17 cellular contexts compared by ENCODE assay signal in the genomic region with DNA sequence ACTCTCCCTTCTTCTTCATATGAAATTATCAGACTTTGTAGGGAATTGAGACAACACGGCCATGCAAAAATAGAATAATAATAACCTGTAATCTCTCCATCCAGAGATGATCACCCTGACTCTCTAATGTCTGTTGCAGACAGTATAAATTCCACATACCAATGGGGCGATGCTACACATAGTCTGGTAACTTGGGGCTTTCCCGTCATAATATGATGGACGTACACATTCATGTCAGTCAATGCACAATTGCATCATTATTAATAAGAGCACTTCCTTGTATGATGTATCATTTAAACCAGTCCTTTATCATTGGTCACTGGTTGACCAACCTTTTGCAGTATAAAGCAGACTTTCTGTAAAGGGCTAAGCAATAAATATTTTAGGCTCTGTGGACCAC. TPM values are rescaled to one million over a fixed set of nuclear protein-coding genes. Genes with fewer than 3 reads are reported as not detected.
A peak's percentile ranks its signal among the peaks of the same experiment; 100 is the strongest.
DNase-seq lines count a peak whose midpoint lies in the region; TF ChIP-seq lines count a peak whose summit lies in the region.
"Had no signal": no experiment of that assay in that cellular context is flagged by ENCODE, and none has a peak within 500 bp of the region (broad histone marks: within the 10 kb centered on the region; RNA-seq: fewer than 3 reads in every experiment).

No MANE protein-coding gene starts in this region.

- H3K27me3 ChIP-seq in BE2C, result no peaks in the 10 kb centered on the region

- H3K9me3 ChIP-seq in BE2C, result no peaks in the 10 kb centered on the region
- H3K9me3 ChIP-seq: HAP-1 had no signal

- no peak overlapping the region for H3K4me3 ChIP-seq in BE2C (ENCODE audit: low read depth, low read length)
- H3K4me3 ChIP-seq: GM12878, HAP-1, SK-N-MC had no signal

- DNase-seq in Daoy (ENCODE audit: low read depth) (peak; percentile 19), HPDE6-E6E7 (ENCODE audit: extremely low spot score) (peak; percentile 23), amniotic epithelial cell (ENCODE audit: low read depth) (peak; percentile 41), iris pigment epithelial cell (ENCODE audit: low read depth) (peak; percentile 61), BE2C (no peak), NCI-H69 (lab: John Stamatoyannopoulos, UW) (no peak), DMS79 treated with DMSO at 0.1 percent for 48 hours (lab: John Stamatoyannopoulos, UW) (no peak)
- DNase-seq: CD4-positive, alpha-beta memory T cell; NCI-H1048; NCI-H146; NCI-H345; NCI-H526 treated with DMSO at 0.1 percent for 48 hours; NK-92 treated with Interleukin-12 subunit alpha and Interleukin-12 subunit beta, amount 100 ng/mL, for 24 hours; OCI-M1 had no signal

- H3K4me1 ChIP-seq in BE2C, result no peaks in the 10 kb centered on the region
- H3K4me1 ChIP-seq: HAP-1 had no signal

- H3K36me3 ChIP-seq in BE2C, result no peaks in the 10 kb centered on the region; the same call in 1 of the 2 replicates

- TF ChIP-seq CTCF in BE2C (IDR thresholded peaks at IDR 0.05; ENCODE audit: low read depth, low read length), result no peak

RNA-seq across cellular contexts. Expression of a gene that starts 39.5 kb away (rescaled TPM):
- total RNA-seq in Daoy (2014; rRNA removed; shearing (Covaris generic)), result 19.1 and 29.7 TPM in 2 replicates
- 63.6 TPM for polyA plus RNA-seq in BE2C (2012; ENCODE audit: insufficient read depth, insufficient read length, low read depth)

RNA-seq across cellular contexts. Expression of a gene that starts 54.5 kb away (rescaled TPM):
- 73.9 and 87.1 TPM in 2 replicates for total RNA-seq in Daoy (2014; rRNA removed; shearing (Covaris generic))
- polyA plus RNA-seq in BE2C (2012; ENCODE audit: insufficient read depth, insufficient read length, low read depth), result 51.8 TPM

Comparison
In these comparisons a context has a peak if more than half of its experiments do, and no peak if none do; other contexts are left out.
1. DNase-seq: peak in Daoy (single experiment), HPDE6-E6E7 (single experiment), amniotic epithelial cell (single experiment) and iris pigment epithelial cell (single experiment); none in BE2C (single experiment), NCI-H69 (single experiment) and DMS79 treated with DMSO at 0.1 percent for 48 hours (single experiment).